Comparison of ENCODE assay signal across 1 cellular context in genomic region chr7:133436014-133436428, GRCh38.
TF ChIP-seq lines count a peak whose summit lies in the region.

No MANE protein-coding gene starts in this region.

TF ChIP-seq in GM23338, 12 proteins besides CTCF, POLR2A, EP300 and RAD21 (continued from another document):
- TF ChIP-seq ZNF462 (CRISPR knock-in tag; IDR thresholded peaks at IDR 0.05), result no peak
- no peak for TF ChIP-seq REST (IDR thresholded peaks at IDR 0.05; ENCODE audit: unreplicated experiment)
- TF ChIP-seq CREB1 (CRISPR knock-in tag; IDR thresholded peaks at IDR 0.05; ENCODE audit: low read depth), result no peak
- no peak for TF ChIP-seq ZNF114 (CRISPR knock-in tag; IDR thresholded peaks at IDR 0.05)
- no peak for TF ChIP-seq POLR2AphosphoS5 (IDR thresholded peaks at IDR 0.05; ENCODE audit: low read depth)
- no peak for TF ChIP-seq EZH2phosphoT487 (IDR thresholded peaks at IDR 0.05; ENCODE audit: unreplicated experiment)
- TF ChIP-seq JUNB (IDR thresholded peaks at IDR 0.05; ENCODE audit: unreplicated experiment), result no peak
- no peak for TF ChIP-seq EZH2 (IDR thresholded peaks at IDR 0.05; ENCODE audit: low read depth, unreplicated experiment)
